27 cellular contexts compared by ENCODE assay signal in genomic region chr10:53573498-53573897, GRCh38.
DNase-seq lines count a peak whose midpoint lies in the region; ATAC-seq, FAIRE-seq and TF ChIP-seq lines count a peak whose summit lies in the region.
"Had no signal": no experiment of that assay in that cellular context is flagged by ENCODE, and none has a peak within 500 bp of the region (broad histone marks: within the 10 kb centered on the region; RNA-seq: fewer than 3 reads in every experiment).

No MANE protein-coding gene starts in this region.

- no peaks in the 10 kb centered on the region for H3K36me3 ChIP-seq in liver (ENCODE audit: control insufficient read depth in 4 of 4, insufficient read depth in 3 of 4, low read depth in 1 of 4, low read length in 3 of 4)
- no peaks in the 10 kb centered on the region for H3K36me3 ChIP-seq in HepG2 (replicated peaks in 1 of 2; ENCODE audit: control insufficient read depth in 1 of 2, insufficient read depth in 2 of 2, low read length in 2 of 2)
- H3K36me3 ChIP-seq in right lobe of liver = no peaks in the 10 kb centered on the region
- no peaks in the 10 kb centered on the region for H3K36me3 ChIP-seq in esophagus squamous epithelium
- H3K36me3 ChIP-seq: BLaER1 treated with 17β-estradiol and CSF1 and Interleukin-3, amounts not matched to agents 10 nM and 100 nM had no signal

- no peaks in the 10 kb centered on the region for H3K79me2 ChIP-seq in HepG2 (ENCODE audit: insufficient read depth, low read length)

- TF ChIP-seq RAD21 in liver (IDR thresholded peaks at IDR 0.05) (no peak), HepG2 (CRISPR knock-in tag; IDR thresholded peaks at IDR 0.05) (no peak)

- ATAC-seq in HepG2 (no peak), WTC11 (no peak), right lobe of liver (peak; percentile 73 to 93 (median 86)), T-helper 17 cell (no peak)
- ATAC-seq in activated CD8-positive, alpha-beta T cell treated with anti-CD3 and anti-CD28 coated beads for 36 hours = no peak
- ATAC-seq: A549; CD8-positive, alpha-beta T cell; GM12878 had no signal

- H3K9me3 ChIP-seq in liver (ENCODE audit: control insufficient read depth in 4 of 4, low read length in 3 of 4) (no peaks in the 10 kb centered on the region), HepG2 (ENCODE audit: low read length) (no peaks in the 10 kb centered on the region), right lobe of liver (no peaks in the 10 kb centered on the region), T-helper 17 cell (ENCODE audit: control insufficient read depth, low read length, poor library complexity, severe bottlenecking) (no peaks in the 10 kb centered on the region), esophagus squamous epithelium (no peaks in the 10 kb centered on the region)
- H3K9me3 ChIP-seq: A549; BLaER1 treated with 17β-estradiol and CSF1 and Interleukin-3, amounts not matched to agents 10 nM and 100 nM; Caco-2 had no signal

- no peak overlapping the region for H3K9ac ChIP-seq in liver (ENCODE audit: low read depth in 1 of 2, low read length in 2 of 2)
- no peak overlapping the region for H3K9ac ChIP-seq in HepG2 (ENCODE audit: insufficient read depth, low read depth, low read length)
- H3K9ac ChIP-seq: BLaER1 treated with 17β-estradiol and CSF1 and Interleukin-3, amounts not matched to agents 10 nM and 100 nM had no signal

- no peak for TF ChIP-seq CTCF in liver (IDR thresholded peaks at IDR 0.05; ENCODE audit: low read depth, low read length, missing input control)
- no peak for TF ChIP-seq CTCF in HepG2 (CRISPR knock-in tag; IDR thresholded peaks at IDR 0.05)
- no peak for TF ChIP-seq CTCF in WTC11 (IDR thresholded peaks at IDR 0.05)
- TF ChIP-seq CTCF in right lobe of liver (IDR thresholded peaks at IDR 0.05) = no peak
- no peak for TF ChIP-seq CTCF in activated CD8-positive, alpha-beta T cell treated with anti-CD3 and anti-CD28 coated beads for 36 hours (IDR thresholded peaks at IDR 0.05)
- no peak for TF ChIP-seq CTCF in esophagus squamous epithelium (IDR thresholded peaks at IDR 0.05)

- no TSS peak for BruUV-seq in HepG2 (replicated peaks; lab: Mats Ljungman, UMichigan)

- H3K4me3 Mint-ChIP-seq in WTC11 = no peak overlapping the region
- H3K4me3 Mint-ChIP-seq in activated CD8-positive, alpha-beta T cell treated with anti-CD3 and anti-CD28 coated beads for 36 hours = no peak overlapping the region
- H3K4me3 Mint-ChIP-seq in T-helper 17 cell = no peak overlapping the region
- H3K4me3 Mint-ChIP-seq: B cell; CD4-positive, alpha-beta T cell; CD8-positive, alpha-beta T cell had no signal

- H3K27ac Mint-ChIP-seq in WTC11 (0 out of 2 replicates have a peak overlapping the region, but pooled peaks have one; percentile 21), T-helper 17 cell (no peak overlapping the region)
- no peak overlapping the region for H3K27ac Mint-ChIP-seq in activated CD8-positive, alpha-beta T cell treated with anti-CD3 and anti-CD28 coated beads for 36 hours
- H3K27ac Mint-ChIP-seq: B cell; CD4-positive, alpha-beta T cell; CD8-positive, alpha-beta T cell had no signal

- in situ Hi-C loops in HepG2 (cut with HindIII; ENCODE audit: extremely low pct_ligation_motif_present, low pct_unique_long_range_greater_than_20kb) = no loop called here

- CTCF ChIA-PET in HepG2 (lab: Yijun Ruan, JAX; ENCODE audit: low intra/inter-chr PET ratio, low total read pairs) = no interaction called here
- CTCF ChIA-PET in WTC11 (lab: Charles Lee) = no interaction called here
- CTCF ChIA-PET in activated CD8-positive, alpha-beta T cell treated with anti-CD3 and anti-CD28 coated beads for 36 hours (lab: Charles Lee) = no interaction called here

- H3K9me3 Mint-ChIP-seq in WTC11 = peaks cover 15% of the 10 kb centered on the region
- H3K9me3 Mint-ChIP-seq in activated CD8-positive, alpha-beta T cell treated with anti-CD3 and anti-CD28 coated beads for 36 hours = peaks cover 4% of the 10 kb centered on the region

- POLR2A ChIA-PET in HepG2 (lab: Yijun Ruan, JAX) = no interaction called here
- POLR2A ChIA-PET in WTC11 (lab: Charles Lee) = no interaction called here
- POLR2A ChIA-PET in activated CD8-positive, alpha-beta T cell treated with anti-CD3 and anti-CD28 coated beads for 36 hours (lab: Charles Lee) = no interaction called here

- TF ChIP-seq POLR2A in HepG2 (IDR thresholded peaks at IDR 0.05; ENCODE audit: insufficient read depth in 1 of 2, low read depth in 2 of 2, low read length in 2 of 2) (no peak), right lobe of liver (IDR thresholded peaks at IDR 0.05) (no peak), esophagus squamous epithelium (IDR thresholded peaks at IDR 0.05) (no peak)

- no peak overlapping the region for H3K4me3 ChIP-seq in liver (ENCODE audit: low read depth in 1 of 3, low read length in 3 of 3)
- H3K4me3 ChIP-seq in HepG2 (replicated peaks in 1 of 3; ENCODE audit: insufficient read depth in 1 of 3, low read depth in 2 of 3, low read length in 3 of 3) = no peak overlapping the region
- H3K4me3 ChIP-seq in right lobe of liver = no peak overlapping the region
- H3K4me3 ChIP-seq in esophagus squamous epithelium = no peak overlapping the region
- H3K4me3 ChIP-seq: A549; BLaER1 treated with 17β-estradiol and CSF1 and Interleukin-3, amounts not matched to agents 10 nM and 100 nM; GM12878 had no signal

- H3K27me3 ChIP-seq in liver (ENCODE audit: control insufficient read depth in 4 of 4, insufficient read depth in 4 of 4, low read length in 3 of 4) (no peaks in the 10 kb centered on the region), HepG2 (ENCODE audit: control insufficient read depth in 1 of 2, insufficient read depth in 2 of 2, low read length in 2 of 2) (no peaks in the 10 kb centered on the region), right lobe of liver (no peaks in the 10 kb centered on the region), esophagus squamous epithelium (no peaks in the 10 kb centered on the region)
- H3K27me3 ChIP-seq: BLaER1 treated with 17β-estradiol and CSF1 and Interleukin-3, amounts not matched to agents 10 nM and 100 nM had no signal

- H3K4me1 Mint-ChIP-seq in WTC11 (peaks cover 32% of the 10 kb centered on the region), T-helper 17 cell (no peaks in the 10 kb centered on the region)
- H3K4me1 Mint-ChIP-seq in activated CD8-positive, alpha-beta T cell treated with anti-CD3 and anti-CD28 coated beads for 36 hours (ENCODE audit: low read depth) = no peaks in the 10 kb centered on the region
- H3K4me1 Mint-ChIP-seq: B cell had no signal

- no peaks in the 10 kb centered on the region for H4K20me1 ChIP-seq in HepG2 (ENCODE audit: insufficient read depth, low read length)
- H4K20me1 ChIP-seq: BLaER1 treated with 17β-estradiol and CSF1 and Interleukin-3, amounts not matched to agents 10 nM and 100 nM had no signal

- no peak overlapping the region for H3K4me2 ChIP-seq in HepG2 (ENCODE audit: low read depth, low read length)
- H3K4me2 ChIP-seq: A549; BLaER1 treated with 17β-estradiol and CSF1 and Interleukin-3, amounts not matched to agents 10 nM and 100 nM had no signal

- TF ChIP-seq EP300 in HepG2 (IDR thresholded peaks at IDR 0.05; ENCODE audit: low read depth in 2 of 2, low read length in 2 of 2) (no peak), HepG2 (CRISPR knock-in tag; IDR thresholded peaks at IDR 0.05; ENCODE audit: borderline replicate concordance) (no peak)

- intact Hi-C loops in HepG2 (cut with micrococcal nuclease; ENCODE audit: unreplicated experiment) (no loop called here), right lobe of liver (cut with DNase I) (no loop called here), esophagus squamous epithelium (cut with DNase I) (no loop called here)
- intact Hi-C loops in activated CD8-positive, alpha-beta T cell treated with anti-CD3 and anti-CD28 coated beads for 36 hours (cut with micrococcal nuclease) = no loop called here

- H3K27ac ChIP-seq in liver (ENCODE audit: low read depth in 1 of 2, low read length in 2 of 2) (peak overlapping the region; percentile 38 to 60), HepG2 (ENCODE audit: extremely low read length, insufficient read depth, low read length) (no peak overlapping the region), right lobe of liver (peak overlapping the region in 2 of 3 donors; percentile 74 to 86), esophagus squamous epithelium (no peak overlapping the region)
- H3K27ac ChIP-seq: 22Rv1; A549; BLaER1 treated with 17β-estradiol and CSF1 and Interleukin-3, amounts not matched to agents 10 nM and 100 nM; C4-2B had no signal

- H3K36me3 Mint-ChIP-seq in WTC11 (peaks cover 14% of the 10 kb centered on the region), T-helper 17 cell (ENCODE audit: low read depth) (no peaks in the 10 kb centered on the region)
- no peaks in the 10 kb centered on the region for H3K36me3 Mint-ChIP-seq in activated CD8-positive, alpha-beta T cell treated with anti-CD3 and anti-CD28 coated beads for 36 hours (ENCODE audit: low read depth)
- H3K36me3 Mint-ChIP-seq: CD8-positive, alpha-beta T cell had no signal

- no peak for FAIRE-seq in HepG2 (lab: Jason Lieb, UNC)
- FAIRE-seq: A549, GM12878, GM12892, GM18507 had no signal

- no peak for DNase-seq in HepG2 (ENCODE audit: low spot score)
- no peak for DNase-seq in WTC11 (ENCODE audit: low spot score)
- no peak for DNase-seq in right lobe of liver
- DNase-seq in activated CD8-positive, alpha-beta T cell treated with anti-CD3 and anti-CD28 coated beads for 36 hours = no peak
- DNase-seq in T-helper 17 cell = no peak
- DNase-seq in esophagus squamous epithelium (lab: John Stamatoyannopoulos, UW) = no peak
- DNase-seq: AML-193; Caco-2; Calu3; CD4-positive, alpha-beta T cell; CD8-positive, alpha-beta T cell; DMS 273 treated with DMSO at 0.1 percent for 48 hours; DMS153; DMS53; DMS79; DND-41; EL; GDM1 had no signal

- H3K27me3 Mint-ChIP-seq in WTC11 (ENCODE audit: low read depth) (no peaks in the 10 kb centered on the region), T-helper 17 cell (no peaks in the 10 kb centered on the region)
- H3K27me3 Mint-ChIP-seq in activated CD8-positive, alpha-beta T cell treated with anti-CD3 and anti-CD28 coated beads for 36 hours = no peaks in the 10 kb centered on the region
- H3K27me3 Mint-ChIP-seq: B cell; CD4-positive, alpha-beta T cell had no signal

- no peak overlapping the region for H2AFZ ChIP-seq in HepG2 (ENCODE audit: low read length)

- H3K4me1 ChIP-seq in liver (ENCODE audit: control insufficient read depth in 4 of 4, insufficient read depth in 4 of 4, low read length in 3 of 4) (peaks cover 2 to 22% (median 8%) of the 10 kb centered on the region in 4 donors), HepG2 (ENCODE audit: insufficient read depth, low read length) (no peaks in the 10 kb centered on the region), right lobe of liver (peaks cover 0 to 23% (median 8%) of the 10 kb centered on the region in 4 donors), esophagus squamous epithelium (no peaks in the 10 kb centered on the region)
- H3K4me1 ChIP-seq: A549; BLaER1 treated with 17β-estradiol and CSF1 and Interleukin-3, amounts not matched to agents 10 nM and 100 nM; Caco-2 had no signal

TF ChIP-seq in liver, 16 proteins besides CTCF, POLR2A, EP300 and RAD21 (continues in another document):
- TF ChIP-seq GABPA (IDR thresholded peaks at IDR 0.05 in 1 of 2, conservative IDR thresholded peaks at IDR 0.05 in 1 of 2) = no peak

TF ChIP-seq in HepG2, 621 proteins besides CTCF, POLR2A, EP300 and RAD21 (continues in another document):
- no peak for TF ChIP-seq ZNF709 (CRISPR knock-in tag; IDR thresholded peaks at IDR 0.05)

TF ChIP-seq in WTC11, 78 proteins besides CTCF, POLR2A, EP300 and RAD21 (continues in another document):
- TF ChIP-seq ETV6 (CRISPR knock-in tag; IDR thresholded peaks at IDR 0.05) = no peak
- no peak for TF ChIP-seq CREM (CRISPR knock-in tag; IDR thresholded peaks at IDR 0.05)

Comparison
In these comparisons a context has a peak if more than half of its experiments do, and no peak if none do; other contexts are left out.
1. H3K27ac ChIP-seq: peak in liver (2 of 2) and right lobe of liver (2 of 3); none in HepG2 (single experiment) and esophagus squamous epithelium (0 of 4).
2. ATAC-seq: peak in right lobe of liver (4 of 4); none in HepG2 (single experiment), WTC11 (single experiment), activated CD8-positive, alpha-beta T cell treated with anti-CD3 and anti-CD28 coated beads for 36 hours (single experiment) and T-helper 17 cell (single experiment).